23 cellular contexts compared by ENCODE assay signal in the genomic region with DNA sequence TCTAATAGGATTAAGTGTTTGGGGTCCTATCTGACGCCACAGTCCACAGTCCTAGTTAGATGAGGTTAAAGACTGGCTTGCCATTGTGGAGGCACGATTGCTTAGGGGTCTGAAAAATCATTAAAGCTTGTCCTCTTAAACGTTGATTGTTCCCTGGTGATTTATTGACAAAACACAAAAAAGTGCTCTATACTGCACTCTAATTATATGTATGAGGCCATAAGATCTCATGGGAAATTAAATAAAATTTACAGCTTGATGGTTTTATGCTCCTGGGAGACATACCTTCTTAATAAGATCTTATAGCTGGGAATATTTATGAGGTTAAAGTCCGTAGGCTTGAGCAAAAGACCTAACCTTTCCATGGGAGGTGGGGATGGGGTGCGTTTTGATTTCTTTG.
A peak's percentile ranks its signal among the peaks of the same experiment; 100 is the strongest.
DNase-seq lines count a peak whose midpoint lies in the region; ATAC-seq, FAIRE-seq and TF ChIP-seq lines count a peak whose summit lies in the region.
"Had no signal": no experiment of that assay in that cellular context is flagged by ENCODE, and none has a peak within 500 bp of the region (broad histone marks: within the 10 kb centered on the region; RNA-seq: fewer than 3 reads in every experiment).

No MANE protein-coding gene starts in this region.

- H3K36me3 ChIP-seq in small intestine (ENCODE audit: control insufficient read depth in 2 of 2, insufficient read depth in 2 of 2, low read length in 2 of 2) (no peaks in the 10 kb centered on the region), HepG2 (replicated peaks in 1 of 2; ENCODE audit: control insufficient read depth in 1 of 2, insufficient read depth in 2 of 2, low read length in 2 of 2) (no peaks in the 10 kb centered on the region), stomach (no peaks in the 10 kb centered on the region)
- H3K36me3 ChIP-seq: BE2C had no signal

- peak overlapping the region; percentile 57 for H3K27ac ChIP-seq in VCaP
- no peak overlapping the region for H3K27ac ChIP-seq in small intestine (ENCODE audit: low read depth in 1 of 2, low read length in 1 of 2)
- no peak overlapping the region for H3K27ac ChIP-seq in HepG2 (ENCODE audit: extremely low read length, insufficient read depth, low read length)
- H3K27ac ChIP-seq in stomach = no peak overlapping the region

- H3K4me1 ChIP-seq in small intestine (ENCODE audit: control insufficient read depth in 2 of 2, insufficient read depth in 1 of 2, low read depth in 1 of 2, low read length in 1 of 2) = peaks cover 0 to 3% of the 10 kb centered on the region in 2 donors
- no peaks in the 10 kb centered on the region for H3K4me1 ChIP-seq in HepG2 (ENCODE audit: insufficient read depth, low read length)
- peaks cover 0 to 9% (median 6%) of the 10 kb centered on the region in 4 donors for H3K4me1 ChIP-seq in stomach

- H3K27me3 ChIP-seq in small intestine (ENCODE audit: control insufficient read depth in 2 of 2, insufficient read depth in 2 of 2, low read length in 2 of 2) (no peaks in the 10 kb centered on the region), HepG2 (ENCODE audit: control insufficient read depth in 1 of 2, insufficient read depth in 2 of 2, low read length in 2 of 2) (no peaks in the 10 kb centered on the region), stomach (no peaks in the 10 kb centered on the region)
- H3K27me3 ChIP-seq: BE2C had no signal

- no peak for TF ChIP-seq POLR2A in HepG2 (IDR thresholded peaks at IDR 0.05; ENCODE audit: insufficient read depth in 1 of 2, low read depth in 2 of 2, low read length in 2 of 2)
- TF ChIP-seq POLR2A in stomach (IDR thresholded peaks at IDR 0.05) = no peak

- in situ Hi-C loops in HepG2 (cut with HindIII; ENCODE audit: extremely low pct_ligation_motif_present, low pct_unique_long_range_greater_than_20kb) = no loop called here

- TF ChIP-seq EP300 in HepG2 (IDR thresholded peaks at IDR 0.05; ENCODE audit: low read depth in 2 of 2, low read length in 2 of 2) (no peak), HepG2 (CRISPR knock-in tag; IDR thresholded peaks at IDR 0.05; ENCODE audit: borderline replicate concordance) (no peak), stomach (IDR thresholded peaks at IDR 0.05) (no peak)

- POLR2A ChIA-PET in HEK293T (lab: Yijun Ruan, JAX) = no interaction called here
- POLR2A ChIA-PET in HepG2 (lab: Yijun Ruan, JAX) = no interaction called here

- TF ChIP-seq CTCF in VCaP (conservative IDR thresholded peaks at IDR 0.05) (no peak), HepG2 (CRISPR knock-in tag; IDR thresholded peaks at IDR 0.05) (no peak), stomach (IDR thresholded peaks at IDR 0.05) (no peak)

- BruUV-seq in HepG2 (replicated peaks; lab: Mats Ljungman, UMichigan) = no TSS peak

- no peak for TF ChIP-seq RAD21 in HepG2 (CRISPR knock-in tag; IDR thresholded peaks at IDR 0.05)

- H3K4me2 ChIP-seq in HepG2 (ENCODE audit: low read depth, low read length) = no peak overlapping the region
- H3K4me2 ChIP-seq: GM23338 had no signal

- FAIRE-seq in small intestine (lab: Jason Lieb, UNC) (no peak), HepG2 (lab: Jason Lieb, UNC) (no peak)
- FAIRE-seq: A204.1, G401.6, GM12891, GM19239, H54 had no signal

- H4K20me1 ChIP-seq in HepG2 (ENCODE audit: insufficient read depth, low read length) = no peaks in the 10 kb centered on the region

- 19 to 58% (median 37%) methylated on average over 5 of the region's 5 CpGs for WGBS in small intestine, 3 donors
- 2% methylated on average over 5 of the region's 5 CpGs for WGBS in HepG2 (ENCODE audit: low lambda C conversion rate)
- WGBS in stomach, 5 donors = 85 to 91% (median 87%) methylated on average over 5 of the region's 5 CpGs

- H3K4me3 ChIP-seq in small intestine (ENCODE audit: low read depth in 1 of 2, low read length in 2 of 2) = no peak overlapping the region
- no peak overlapping the region for H3K4me3 ChIP-seq in HepG2 (replicated peaks in 1 of 3; ENCODE audit: insufficient read depth in 1 of 3, low read depth in 2 of 3, low read length in 3 of 3)
- H3K4me3 ChIP-seq in stomach = no peak overlapping the region
- H3K4me3 ChIP-seq: GM23338 had no signal

- H3K9me3 ChIP-seq in small intestine (ENCODE audit: control insufficient read depth, low read depth) (no peaks in the 10 kb centered on the region), HepG2 (ENCODE audit: low read length) (no peaks in the 10 kb centered on the region), stomach (peaks cover 0 to 7% (median 3%) of the 10 kb centered on the region in 4 donors)
- H3K9me3 ChIP-seq: BE2C had no signal

- no peak overlapping the region for H2AFZ ChIP-seq in HepG2 (ENCODE audit: low read length)
- H2AFZ ChIP-seq: GM23338 had no signal

- intact Hi-C loops in HepG2 (cut with micrococcal nuclease; ENCODE audit: unreplicated experiment) (no loop called here), stomach (cut with DNase I; ENCODE audit: low total_unique reads) (no loop called here)

- H3K79me2 ChIP-seq in HepG2 (ENCODE audit: insufficient read depth, low read length) = no peaks in the 10 kb centered on the region

- CTCF ChIA-PET in HEK293T (lab: Yijun Ruan, JAX) (no interaction called here), HepG2 (lab: Yijun Ruan, JAX; ENCODE audit: low intra/inter-chr PET ratio, low total read pairs) (no interaction called here)

- no peak for ATAC-seq in HepG2
- ATAC-seq: GM23338 had no signal

- DNase-seq in HEK293T (ENCODE audit: extremely low spot score) (peak; percentile 27), left kidney (ENCODE audit: low read depth, low spot score) (peak; percentile 74), small intestine (peak; percentile 48), HPDE6-E6E7 (ENCODE audit: extremely low spot score) (no peak), DMS53 treated with DMSO at 0.1 percent for 48 hours (lab: John Stamatoyannopoulos, UW; ENCODE audit: unreplicated experiment) (no peak), HepG2 (ENCODE audit: low spot score) (no peak), stomach (no peak)
- DNase-seq: ACHN; BE2C; C1 segment of cervical spinal cord; CD4-positive, CD25-positive, alpha-beta regulatory T cell; CD8-positive, alpha-beta memory T cell; COR-L47; DMS 273 treated with DMSO at 0.1 percent for 48 hours; DMS53; HCEC 1CT had no signal

- H3K9ac ChIP-seq in HepG2 (ENCODE audit: insufficient read depth, low read depth, low read length) = no peak overlapping the region

TF ChIP-seq in HEK293T, 16 proteins besides CTCF, POLR2A, EP300 and RAD21:
- TF ChIP-seq ELF4 (IDR thresholded peaks at IDR 0.05) = no peak
- 0 out of 2 replicates have a peak, but pooled peaks have one; percentile 60 for TF ChIP-seq ARNT (IDR thresholded peaks at IDR 0.05)
- no peak for TF ChIP-seq SP1 (IDR thresholded peaks at IDR 0.05)
- no peak for TF ChIP-seq FOXM1 (IDR thresholded peaks at IDR 0.05; ENCODE audit: borderline replicate concordance)
- TF ChIP-seq ZNF384 (IDR thresholded peaks at IDR 0.05) = peak; percentile 56
- no peak for TF ChIP-seq FOXA1 (IDR thresholded peaks at IDR 0.05)
- TF ChIP-seq BHLHE40 (IDR thresholded peaks at IDR 0.05; ENCODE audit: borderline replicate concordance) = no peak
- TF ChIP-seq TARDBP (IDR thresholded peaks at IDR 0.05) = no peak
- TF ChIP-seq NFRKB (IDR thresholded peaks at IDR 0.05) = no peak
- TF ChIP-seq HDGF (IDR thresholded peaks at IDR 0.05; ENCODE audit: borderline replicate concordance) = no peak
- TF ChIP-seq CTBP1 (IDR thresholded peaks at IDR 0.05; ENCODE audit: borderline replicate concordance) = peak; percentile 94
- peak; percentile 93 for TF ChIP-seq PKNOX1 (IDR thresholded peaks at IDR 0.05)
- no peak for TF ChIP-seq FOXK2 (IDR thresholded peaks at IDR 0.05)
- no peak for TF ChIP-seq L3MBTL2 (conservative IDR thresholded peaks at IDR 0.05)
- no peak for TF ChIP-seq LEF1 (IDR thresholded peaks at IDR 0.05; ENCODE audit: borderline replicate concordance)
- TF ChIP-seq SUZ12 (IDR thresholded peaks at IDR 0.05) = no peak

TF ChIP-seq in HepG2, 621 proteins besides CTCF, POLR2A, EP300 and RAD21 (continues in another document):
- TF ChIP-seq, protein P1, sequence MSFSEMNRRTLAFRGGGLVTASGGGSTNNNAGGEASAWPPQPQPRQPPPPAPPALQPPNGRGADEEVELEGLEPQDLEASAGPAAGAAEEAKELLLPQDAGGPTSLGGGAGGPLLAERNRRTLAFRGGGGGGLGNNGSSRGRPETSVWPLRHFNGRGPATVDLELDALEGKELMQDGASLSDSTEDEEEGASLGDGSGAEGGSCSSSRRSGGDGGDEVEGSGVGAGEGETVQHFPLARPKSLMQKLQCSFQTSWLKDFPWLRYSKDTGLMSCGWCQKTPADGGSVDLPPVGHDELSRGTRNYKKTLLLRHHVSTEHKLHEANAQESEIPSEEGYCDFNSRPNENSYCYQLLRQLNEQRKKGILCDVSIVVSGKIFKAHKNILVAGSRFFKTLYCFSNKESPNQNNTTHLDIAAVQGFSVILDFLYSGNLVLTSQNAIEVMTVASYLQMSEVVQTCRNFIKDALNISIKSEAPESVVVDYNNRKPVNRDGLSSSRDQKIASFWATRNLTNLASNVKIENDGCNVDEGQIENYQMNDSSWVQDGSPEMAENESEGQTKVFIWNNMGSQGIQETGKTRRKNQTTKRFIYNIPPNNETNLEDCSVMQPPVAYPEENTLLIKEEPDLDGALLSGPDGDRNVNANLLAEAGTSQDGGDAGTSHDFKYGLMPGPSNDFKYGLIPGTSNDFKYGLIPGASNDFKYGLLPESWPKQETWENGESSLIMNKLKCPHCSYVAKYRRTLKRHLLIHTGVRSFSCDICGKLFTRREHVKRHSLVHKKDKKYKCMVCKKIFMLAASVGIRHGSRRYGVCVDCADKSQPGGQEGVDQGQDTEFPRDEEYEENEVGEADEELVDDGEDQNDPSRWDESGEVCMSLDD (CRISPR knock-in tag; IDR thresholded peaks at IDR 0.05; ENCODE audit: borderline replicate concordance) = no peak
- no peak for TF ChIP-seq ZNF441 (CRISPR knock-in tag; IDR thresholded peaks at IDR 0.05; ENCODE audit: borderline replicate concordance)
- TF ChIP-seq MAFF (IDR thresholded peaks at IDR 0.05; ENCODE audit: low read depth, low read length) = no peak

Comparison
In these comparisons a context has a peak if more than half of its experiments do, and no peak if none do; other contexts are left out.
1. DNase-seq: peak in HEK293T (single experiment), left kidney (single experiment) and small intestine (single experiment); none in HPDE6-E6E7 (single experiment), DMS53 treated with DMSO at 0.1 percent for 48 hours (single experiment), HepG2 (single experiment) and stomach (single experiment).